In the genomic region with DNA sequence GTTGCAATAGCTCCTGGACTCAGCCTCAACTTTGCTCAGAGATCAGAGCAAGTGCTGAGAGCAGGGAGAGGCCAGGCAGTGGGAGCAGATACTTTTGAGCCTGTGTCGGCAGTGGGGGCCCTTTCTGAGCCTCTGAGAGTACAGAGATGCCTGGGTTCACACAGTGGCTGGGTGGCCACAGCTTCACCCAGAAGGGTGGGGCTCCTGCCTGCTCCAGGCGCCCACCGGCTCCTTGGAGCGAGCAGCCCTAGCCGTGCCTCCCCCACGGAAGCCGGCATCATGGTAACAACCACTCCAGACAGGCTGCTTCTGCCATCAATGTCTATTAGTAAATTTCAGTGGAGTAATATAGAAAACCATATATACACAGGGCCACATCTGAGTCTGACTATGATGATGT, we compare ENCODE assay signal across 5 cellular contexts.
"Had no signal": no experiment of that assay in that cellular context is flagged by ENCODE, and none has a peak within 500 bp of the region (broad histone marks: within the 10 kb centered on the region; RNA-seq: fewer than 3 reads in every experiment).

No MANE protein-coding gene starts in this region.

- H3K4me2 ChIP-seq: GM23338 had no signal

- ATAC-seq: GM23338, K562 had no signal

- H3K27ac Mint-ChIP-seq: GM23338, H9 had no signal

- H3K4me1 Mint-ChIP-seq: GM23338, H9 had no signal

- H3K4me3 ChIP-seq: GM23338, K562 had no signal

- H3K4me3 Mint-ChIP-seq: GM23338, H9 had no signal

- H2AFZ ChIP-seq: GM23338 had no signal

- DNase-seq: H9, HCEC 1CT, IMR-90 had no signal
